In the genomic region with DNA sequence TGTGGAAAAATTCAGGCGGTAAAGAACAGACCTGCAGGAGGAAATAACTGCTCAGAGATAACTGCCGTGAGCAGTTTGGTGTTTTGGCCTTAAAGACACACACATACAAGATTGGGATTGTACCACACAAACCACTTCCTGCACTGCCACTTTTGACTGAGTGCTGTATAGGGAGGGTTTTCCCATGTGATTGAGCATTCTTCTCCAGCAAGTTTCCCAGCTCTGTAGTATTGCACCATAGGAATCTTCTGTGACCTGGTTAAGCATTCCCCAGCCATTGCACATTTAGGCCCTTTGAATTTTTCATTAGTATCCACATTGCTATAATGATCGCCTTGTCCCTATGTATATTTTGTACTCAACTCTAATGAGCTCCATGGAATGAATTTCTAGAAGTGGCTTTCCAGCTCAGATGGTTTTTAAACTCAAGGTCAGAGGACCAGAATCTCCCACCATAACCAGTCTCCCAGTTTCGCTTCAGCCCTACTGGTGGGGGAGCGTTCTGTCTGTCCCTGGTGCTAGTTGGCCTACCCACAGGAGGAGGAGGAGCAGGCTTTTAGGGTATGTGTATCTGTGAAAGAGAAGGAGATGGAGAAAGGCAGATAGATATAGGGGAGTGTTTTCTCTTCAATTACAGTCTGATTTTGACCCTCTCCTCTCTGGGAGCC, we compare ENCODE assay signal across 8 cellular contexts. TPM values are rescaled to one million over a fixed set of nuclear protein-coding genes. Genes with fewer than 3 reads are reported as not detected.
DNase-seq lines count a peak whose midpoint lies in the region; ATAC-seq lines count a peak whose summit lies in the region.

No MANE protein-coding gene starts in this region.

- no peaks in the 10 kb centered on the region for H3K9me3 Mint-ChIP-seq in activated CD8-positive, alpha-beta memory T cell treated with anti-CD3 and anti-CD28 coated beads, Interleukin-2, amount 10 ng/mL, durations not matched to agents 7 days and 5 days (ENCODE audit: low read depth)
- H3K9me3 Mint-ChIP-seq in activated naive CD8-positive, alpha-beta T cell treated with anti-CD3 and anti-CD28 coated beads for 36 hours: no peaks in the 10 kb centered on the region
- H3K9me3 Mint-ChIP-seq in memory B cell: no peaks in the 10 kb centered on the region

- no peaks in the 10 kb centered on the region for H3K27me3 Mint-ChIP-seq in activated CD8-positive, alpha-beta memory T cell treated with anti-CD3 and anti-CD28 coated beads, Interleukin-2, amount 10 ng/mL, durations not matched to agents 7 days and 5 days
- no peaks in the 10 kb centered on the region for H3K27me3 Mint-ChIP-seq in activated naive CD8-positive, alpha-beta T cell treated with anti-CD3 and anti-CD28 coated beads for 36 hours
- H3K27me3 Mint-ChIP-seq in memory B cell: no peaks in the 10 kb centered on the region

- in situ Hi-C loops in KBM-7 (cut with MboI; ENCODE audit: low pct_unique_long_range_greater_than_20kb, low sequenced_read_pairs): no loop called here

- peak; percentile 85 for DNase-seq in activated CD8-positive, alpha-beta memory T cell treated with anti-CD3 and anti-CD28 coated beads, Interleukin-2, amount 10 ng/mL, durations not matched to agents 7 days and 5 days
- no peak for DNase-seq in activated CD8-positive, alpha-beta memory T cell treated with anti-CD3 and anti-CD28 coated beads, Interleukin-2, amount 50 U/mL, for 48 hours
- peak; percentile 79 for DNase-seq in KBM-7
- peak; percentile 58 for DNase-seq in activated naive CD8-positive, alpha-beta T cell treated with anti-CD3 and anti-CD28 coated beads for 36 hours
- no peak for DNase-seq in memory B cell (ENCODE audit: low spot score in 2 of 2)
- no peak for DNase-seq in NCI-H128 (lab: John Stamatoyannopoulos, UW; ENCODE audit: unreplicated experiment)
- DNase-seq in NCI-H2107 treated with DMSO at 0.1 percent for 48 hours (lab: John Stamatoyannopoulos, UW; ENCODE audit: unreplicated experiment): no peak
- DNase-seq in inferior parietal cortex (ENCODE audit: extremely low spot score): no peak

- peak overlapping the region; percentile 15 for H3K4me3 Mint-ChIP-seq in activated CD8-positive, alpha-beta memory T cell treated with anti-CD3 and anti-CD28 coated beads, Interleukin-2, amount 10 ng/mL, durations not matched to agents 7 days and 5 days
- H3K4me3 Mint-ChIP-seq in activated naive CD8-positive, alpha-beta T cell treated with anti-CD3 and anti-CD28 coated beads for 36 hours: peak overlapping the region; percentile 71
- H3K4me3 Mint-ChIP-seq in memory B cell: peak overlapping the region; percentile 68

- peaks cover 86% of the 10 kb centered on the region for H3K4me1 Mint-ChIP-seq in activated CD8-positive, alpha-beta memory T cell treated with anti-CD3 and anti-CD28 coated beads, Interleukin-2, amount 10 ng/mL, durations not matched to agents 7 days and 5 days
- H3K4me1 Mint-ChIP-seq in activated naive CD8-positive, alpha-beta T cell treated with anti-CD3 and anti-CD28 coated beads for 36 hours: peaks cover 88% of the 10 kb centered on the region
- H3K4me1 Mint-ChIP-seq in memory B cell: peaks cover 78% of the 10 kb centered on the region

- CTCF ChIA-PET in activated CD8-positive, alpha-beta memory T cell treated with anti-CD3 and anti-CD28 coated beads, Interleukin-2, amount 10 ng/mL, durations not matched to agents 7 days and 5 days (lab: Charles Lee): interaction anchor here (0.9 to 4.0 kb wide), 8 partner anchors 9 to 42 kb away, joined by 3 to 21 read pairs (median 4); a partner anchor contains a TSS

- H3K27ac Mint-ChIP-seq in activated CD8-positive, alpha-beta memory T cell treated with anti-CD3 and anti-CD28 coated beads, Interleukin-2, amount 10 ng/mL, durations not matched to agents 7 days and 5 days: peak overlapping the region; percentile 95
- peak overlapping the region; percentile 97 for H3K27ac Mint-ChIP-seq in activated naive CD8-positive, alpha-beta T cell treated with anti-CD3 and anti-CD28 coated beads for 36 hours
- peak overlapping the region; percentile 77 for H3K27ac Mint-ChIP-seq in memory B cell

- H3K36me3 Mint-ChIP-seq in activated CD8-positive, alpha-beta memory T cell treated with anti-CD3 and anti-CD28 coated beads, Interleukin-2, amount 10 ng/mL, durations not matched to agents 7 days and 5 days: peaks cover 13% of the 10 kb centered on the region
- H3K36me3 Mint-ChIP-seq in activated naive CD8-positive, alpha-beta T cell treated with anti-CD3 and anti-CD28 coated beads for 36 hours: peaks cover 69% of the 10 kb centered on the region
- H3K36me3 Mint-ChIP-seq in memory B cell: peaks cover 17% of the 10 kb centered on the region

- ATAC-seq in activated CD8-positive, alpha-beta memory T cell treated with anti-CD3 and anti-CD28 coated beads, Interleukin-2, amount 10 ng/mL, durations not matched to agents 7 days and 5 days: peak; percentile 78
- peak; percentile 37 for ATAC-seq in memory B cell (ENCODE audit: low read depth)

RNA-seq across cellular contexts. Expression of a gene that starts 9.3 kb away (rescaled TPM):
- 100 to 1,000 TPM in 1 of 2 experiments, 10 to 100 TPM in 1; 90.2 to 285 TPM for total RNA-seq in activated CD8-positive, alpha-beta memory T cell treated with anti-CD3 and anti-CD28 coated beads, Interleukin-2, amount 10 ng/mL, durations not matched to agents 7 days and 5 days
- 100 to 1,000 TPM; 339 to 343 TPM for total RNA-seq in activated naive CD8-positive, alpha-beta T cell treated with anti-CD3 and anti-CD28 coated beads for 36 hours

Comparison
In these comparisons a context has a peak if more than half of its experiments do, and no peak if none do; other contexts are left out.
1. DNase-seq: peak in activated CD8-positive, alpha-beta memory T cell treated with anti-CD3 and anti-CD28 coated beads, Interleukin-2, amount 10 ng/mL, durations not matched to agents 7 days and 5 days (single experiment), KBM-7 (single experiment) and activated naive CD8-positive, alpha-beta T cell treated with anti-CD3 and anti-CD28 coated beads for 36 hours (single experiment); none in activated CD8-positive, alpha-beta memory T cell treated with anti-CD3 and anti-CD28 coated beads, Interleukin-2, amount 50 U/mL, for 48 hours (single experiment), memory B cell (0 of 2), NCI-H128 (single experiment), NCI-H2107 treated with DMSO at 0.1 percent for 48 hours (single experiment) and inferior parietal cortex (single experiment).
2. H3K4me3 Mint-ChIP-seq: peak in every context shown above with its lines; median percentile 71 in activated naive CD8-positive, alpha-beta T cell treated with anti-CD3 and anti-CD28 coated beads for 36 hours; 68 in memory B cell; 15 in activated CD8-positive, alpha-beta memory T cell treated with anti-CD3 and anti-CD28 coated beads, Interleukin-2, amount 10 ng/mL, durations not matched to agents 7 days and 5 days.
3. Peak in every context shown above with its lines, with median percentiles within 50 percentile points of each other: H3K27ac Mint-ChIP-seq.